ENCODE assay signal across 8 cellular contexts in the genomic region with DNA sequence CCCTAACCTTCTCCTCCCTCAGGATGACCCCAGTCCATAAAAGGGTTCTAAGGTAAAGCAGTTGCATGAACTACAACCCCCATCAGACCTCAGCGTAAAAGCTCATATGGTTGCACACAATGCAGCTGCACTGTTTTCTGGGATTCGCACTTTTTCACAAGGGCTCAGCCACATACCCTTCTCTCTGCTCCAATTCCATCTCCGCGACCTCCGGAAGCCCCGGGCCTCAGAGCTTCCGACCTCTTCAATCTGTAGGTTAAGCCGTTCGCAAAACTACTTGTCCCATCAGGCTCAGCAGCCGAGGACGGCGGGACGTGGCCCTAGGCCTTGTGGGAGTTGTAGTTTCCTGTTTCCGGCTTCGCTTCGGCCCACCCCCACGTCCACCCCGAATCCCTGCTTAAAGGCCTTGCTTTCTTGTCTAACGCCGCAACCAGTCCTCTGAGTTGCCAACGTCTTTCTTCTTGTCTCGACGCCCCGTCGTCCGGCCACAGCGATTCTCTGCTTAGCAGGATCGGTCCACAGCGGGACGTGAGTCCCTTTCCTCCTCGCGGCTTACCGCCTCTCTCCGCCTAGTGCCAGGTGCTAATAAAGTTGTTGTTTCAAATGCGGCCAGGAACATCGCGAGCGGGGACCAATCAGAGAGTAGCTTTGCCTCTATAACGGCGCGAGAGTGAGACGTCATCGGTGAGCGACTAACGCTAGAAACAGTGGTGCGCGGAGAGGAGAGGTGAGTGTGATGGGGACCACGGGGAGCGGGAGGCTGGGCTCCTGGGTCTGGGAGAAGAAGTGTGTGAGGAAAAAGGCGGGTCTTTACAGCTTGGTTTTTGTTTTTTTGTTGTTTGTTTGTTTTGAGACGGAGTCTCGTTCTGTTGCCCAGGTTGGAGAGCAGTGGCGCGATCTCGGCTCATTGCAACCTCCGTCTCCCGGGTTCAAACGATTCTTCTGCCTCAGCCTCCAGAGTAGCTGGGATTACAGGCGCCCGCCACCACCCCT. TPM values are rescaled to one million over a fixed set of nuclear protein-coding genes. Genes with fewer than 3 reads are reported as not detected.
DNase-seq lines count a peak whose midpoint lies in the region; ATAC-seq, FAIRE-seq and TF ChIP-seq lines count a peak whose summit lies in the region.

A gene with protein sequence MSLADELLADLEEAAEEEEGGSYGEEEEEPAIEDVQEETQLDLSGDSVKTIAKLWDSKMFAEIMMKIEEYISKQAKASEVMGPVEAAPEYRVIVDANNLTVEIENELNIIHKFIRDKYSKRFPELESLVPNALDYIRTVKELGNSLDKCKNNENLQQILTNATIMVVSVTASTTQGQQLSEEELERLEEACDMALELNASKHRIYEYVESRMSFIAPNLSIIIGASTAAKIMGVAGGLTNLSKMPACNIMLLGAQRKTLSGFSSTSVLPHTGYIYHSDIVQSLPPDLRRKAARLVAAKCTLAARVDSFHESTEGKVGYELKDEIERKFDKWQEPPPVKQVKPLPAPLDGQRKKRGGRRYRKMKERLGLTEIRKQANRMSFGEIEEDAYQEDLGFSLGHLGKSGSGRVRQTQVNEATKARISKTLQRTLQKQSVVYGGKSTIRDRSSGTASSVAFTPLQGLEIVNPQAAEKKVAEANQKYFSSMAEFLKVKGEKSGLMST (plus strand): TSS at position 684 of the 993 bp plus-strand sequence. CDS start 2,525 bp downstream, outside the sequence.
A gene with protein sequence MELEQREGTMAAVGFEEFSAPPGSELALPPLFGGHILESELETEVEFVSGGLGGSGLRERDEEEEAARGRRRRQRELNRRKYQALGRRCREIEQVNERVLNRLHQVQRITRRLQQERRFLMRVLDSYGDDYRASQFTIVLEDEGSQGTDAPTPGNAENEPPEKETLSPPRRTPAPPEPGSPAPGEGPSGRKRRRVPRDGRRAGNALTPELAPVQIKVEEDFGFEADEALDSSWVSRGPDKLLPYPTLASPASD (minus strand): TSS at position 587 of the 993 bp plus-strand sequence. CDS start 388 bp downstream, at position 199.

- H3K27ac ChIP-seq in keratinocyte (ENCODE audit: control insufficient read depth, insufficient read depth, low read length), result peak within 1 kb of the TSS; percentile 96

- TF ChIP-seq CTCF in AG10803 (conservative IDR thresholded peaks at IDR 0.05; ENCODE audit: low read length) (no peak), keratinocyte (optimal IDR thresholded peaks at IDR 0.05 in 1 of 3, IDR thresholded peaks at IDR 0.05 in 1 of 3, conservative IDR thresholded peaks at IDR 0.05 in 1 of 3; ENCODE audit: extremely low read depth in 1 of 3, insufficient read depth in 2 of 3, low read length in 3 of 3) (no peak)

- H3K36me3 ChIP-seq in keratinocyte (ENCODE audit: control insufficient read depth in 2 of 2, extremely low read depth in 1 of 2, insufficient read depth in 2 of 2, low read length in 2 of 2), result peaks cover 5 to 9% of the 10 kb centered on the region in 2 experiments

- peak within 1 kb of the TSS; percentile 81 for H3K4me2 ChIP-seq in keratinocyte (ENCODE audit: control insufficient read depth, extremely low read depth, insufficient read depth, low read depth, low read length)

- peak within 1 kb of the TSS; percentile 95 for H3K9ac ChIP-seq in keratinocyte (ENCODE audit: control insufficient read depth, extremely low read depth, insufficient read depth, low read length)

- FAIRE-seq in keratinocyte (lab: Jason Lieb, UNC), result peak; percentile 85

- dilution Hi-C loops in keratinocyte (cut with MboI; ENCODE audit: extremely low pct_ligation_motif_present, low sequenced_read_pairs), result no loop called here

- H4K20me1 ChIP-seq in keratinocyte (ENCODE audit: control insufficient read depth, extremely low read depth, insufficient read depth, low read length), result no peaks in the 10 kb centered on the region

- no peaks in the 10 kb centered on the region for H3K27me3 ChIP-seq in keratinocyte (ENCODE audit: control insufficient read depth, extremely low read depth, insufficient read depth, low read length)

- no peaks in the 10 kb centered on the region for H3K9me3 ChIP-seq in keratinocyte (ENCODE audit: control insufficient read depth, low read depth, low read length)

- ATAC-seq in GM19043 (IDR thresholded peaks at IDR 0.05; ENCODE audit: low read depth, unreplicated experiment) (peak; percentile 64), HG03378 (IDR thresholded peaks at IDR 0.05; ENCODE audit: unreplicated experiment) (peak; percentile 68)

- peaks cover 27% of the 10 kb centered on the region for H3K79me2 ChIP-seq in keratinocyte (ENCODE audit: control insufficient read depth, insufficient read depth, low read length)

- DNase-seq in AG10803 (ENCODE audit: low read depth) (peak; percentile 97), NCI-H460 (ENCODE audit: extremely low read depth, low read depth) (peak; percentile 96), cerebellar nuclear complex (lab: John Stamatoyannopoulos, UW) (peak; percentile 43 to 92), keratinocyte (ENCODE audit: low read depth, low spot score) (peak; percentile 73)
- peak; percentile 90 for DNase-seq in activated CD4-positive, CD25-positive, alpha-beta regulatory T cell treated with anti-CD3 and anti-CD28 coated beads, Interleukin-2, amount 50 U/mL, for 72 hours
- DNase-seq in stimulated activated CD4-positive, alpha-beta T cell treated with anti-CD3 and anti-CD28 coated beads, Interleukin-15, amount 100 ng/mL, for 1 hour (ENCODE audit: low read depth in 1 of 2, low spot score in 1 of 2), result peak; percentile 84 to 86

- no peaks in the 10 kb centered on the region for H3K9me1 ChIP-seq in keratinocyte (ENCODE audit: control insufficient read depth, extremely low read depth, insufficient read depth, low read length)

- peak within 1 kb of the TSS; percentile 99 for H2AFZ ChIP-seq in keratinocyte (ENCODE audit: control insufficient read depth, low read length)

- H3K4me1 ChIP-seq in keratinocyte (ENCODE audit: control insufficient read depth, extremely low read depth, insufficient read depth, low read length), result peaks cover 12% of the 10 kb centered on the region

- peak within 1 kb of the TSS; percentile 95 for H3K4me3 ChIP-seq in AG10803 (ENCODE audit: low read length)
- peak within 1 kb of the TSS; percentile 50 to 90 (median 89) for H3K4me3 ChIP-seq in keratinocyte (ENCODE audit: control insufficient read depth in 2 of 3, extremely low read depth in 1 of 3, insufficient read depth in 2 of 3, low read depth in 1 of 3, low read length in 3 of 3)

RNA-seq across cellular contexts. Expression of the first gene that starts in this region (rescaled TPM):
- total RNA-seq in NCI-H460 (2014; rRNA removed; shearing (Covaris generic)), result 28.5 and 34.1 TPM in 2 replicates
- polyA plus RNA-seq in NCI-H460 (2014; cell fraction: nucleus; rRNA removed), result 81.7 and 84.9 TPM in 2 replicates
- 25.7 to 56.9 TPM (median 42.2 TPM) in 3 replicates for polyA plus RNA-seq in keratinocyte
- polyA plus RNA-seq in keratinocyte (2011; ENCODE audit: low read depth), result 33.4 TPM
- 31.8 and 39.6 TPM in 2 replicates for polyA plus RNA-seq in keratinocyte (2011; cell fraction: cytosol; rRNA removed)
- 53.0 and 59.8 TPM in 2 replicates for polyA plus RNA-seq in keratinocyte (2011; cell fraction: nucleus; rRNA removed)
- polyA plus RNA-seq in keratinocyte (2012; ENCODE audit: low replicate concordance), result 30.1 and 65.7 TPM in 2 replicates
- 13.7 to 35.2 TPM (median 21.2 TPM) in 3 replicates for polyA minus RNA-seq in keratinocyte
- 24.6 TPM for polyA minus RNA-seq in keratinocyte (2011; cell fraction: cytosol; rRNA and poly(A)+ RNA removed)
- polyA minus RNA-seq in keratinocyte (2011; cell fraction: nucleus; rRNA and poly(A)+ RNA removed), result 7.9 and 13.9 TPM in 2 replicates

RNA-seq across cellular contexts. Expression of the second gene that starts in this region (rescaled TPM):
- total RNA-seq in NCI-H460 (2014; rRNA removed; shearing (Covaris generic)), result 8.3 and 10.2 TPM in 2 replicates
- 4.6 and 6.8 TPM in 2 replicates for polyA plus RNA-seq in NCI-H460 (2014; cell fraction: nucleus; rRNA removed)
- polyA plus RNA-seq in keratinocyte, result 6.8 to 9.2 TPM (median 7.8 TPM) in 3 replicates
- 8.0 TPM for polyA plus RNA-seq in keratinocyte (2011; ENCODE audit: low read depth)
- 4.3 and 10.8 TPM in 2 replicates for polyA plus RNA-seq in keratinocyte (2011; cell fraction: cytosol; rRNA removed)
- polyA plus RNA-seq in keratinocyte (2011; cell fraction: nucleus; rRNA removed), result 6.2 and 9.6 TPM in 2 replicates
- 8.1 and 15.5 TPM in 2 replicates for polyA plus RNA-seq in keratinocyte (2012; ENCODE audit: low replicate concordance)
- 1.5 to 10.0 TPM (median 1.7 TPM) in 3 replicates for polyA minus RNA-seq in keratinocyte
- 9.8 TPM for polyA minus RNA-seq in keratinocyte (2011; cell fraction: cytosol; rRNA and poly(A)+ RNA removed)
- polyA minus RNA-seq in keratinocyte (2011; cell fraction: nucleus; rRNA and poly(A)+ RNA removed), result 1.2 and 2.6 TPM in 2 replicates

Comparison
In these comparisons a context has a peak if more than half of its experiments do, and no peak if none do; other contexts are left out.
1. Peak in every context shown above with its lines: DNase-seq, ATAC-seq, H3K4me3 ChIP-seq and H3K27ac ChIP-seq.